ENCODE assay signal across 27 cellular contexts in the genomic region with DNA sequence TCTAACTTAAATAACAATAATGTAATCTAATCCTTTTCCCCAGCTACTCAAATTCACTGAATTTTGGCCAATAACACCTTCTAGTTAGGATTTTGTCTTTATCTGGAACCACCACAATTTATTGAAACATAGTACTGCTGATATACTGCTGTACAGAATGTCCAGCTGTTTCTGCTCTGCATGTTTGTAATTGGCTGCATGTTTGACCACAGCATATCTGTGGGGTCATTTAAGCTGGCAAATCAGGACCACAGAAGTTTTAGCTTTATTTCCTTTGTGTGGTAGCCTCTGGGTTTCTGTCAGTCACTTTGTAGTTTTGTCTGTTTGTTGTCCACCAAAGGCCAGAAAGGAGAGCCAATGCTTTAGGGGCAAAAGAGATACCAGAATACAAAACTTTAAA. TPM values are rescaled to one million over a fixed set of nuclear protein-coding genes. Genes with fewer than 3 reads are reported as not detected.
A peak's percentile ranks its signal among the peaks of the same experiment; 100 is the strongest.
DNase-seq lines count a peak whose midpoint lies in the region; ATAC-seq, FAIRE-seq and TF ChIP-seq lines count a peak whose summit lies in the region.
"Had no signal": no experiment of that assay in that cellular context is flagged by ENCODE, and none has a peak within 500 bp of the region (broad histone marks: within the 10 kb centered on the region; RNA-seq: fewer than 3 reads in every experiment).

No MANE protein-coding gene starts in this region.

- POLR2A ChIA-PET in AG04450 (lab: Yijun Ruan, JAX) (interaction anchor here (0.6 kb wide), 1 partner anchor 410 kb away, joined by 5 read pairs; no protein-coding TSS in a partner anchor), IMR-90 (lab: Charles Lee; ENCODE audit: unreplicated experiment) (no interaction called here), K562 (lab: Yijun Ruan, JAX) (no interaction called here)

- H2BK5ac ChIP-seq in IMR-90 (ENCODE audit: low read depth, low read length, poor library complexity, severe bottlenecking): no peak overlapping the region

- TF ChIP-seq POLR2A in IMR-90 (IDR thresholded peaks at IDR 0.05; ENCODE audit: low read depth, low read length) (no peak), K562 (conservative IDR thresholded peaks at IDR 0.05) (no peak), Peyer's patch (IDR thresholded peaks at IDR 0.05) (no peak)

- H3K4me1 ChIP-seq in IMR-90 (ENCODE audit: control insufficient read depth, insufficient read depth, low read length) (peaks cover 4% of the 10 kb centered on the region), K562 (replicated peaks in 1 of 2; ENCODE audit: control insufficient read depth in 2 of 2, insufficient read depth in 2 of 2, low read length in 2 of 2) (no peaks in the 10 kb centered on the region), Peyer's patch (peaks cover 0 to 10% (median 0%) of the 10 kb centered on the region in 4 donors)
- H3K4me1 ChIP-seq: Caco-2, psoas muscle had no signal

- no peaks in the 10 kb centered on the region for H3K9me3 ChIP-seq in AG04450 (ENCODE audit: control insufficient read depth, insufficient read depth, low read length)
- H3K9me3 ChIP-seq in IMR-90 (ENCODE audit: control insufficient read depth, insufficient read depth, low read length): no peaks in the 10 kb centered on the region
- no peaks in the 10 kb centered on the region for H3K9me3 ChIP-seq in K562 (replicated peaks; ENCODE audit: control insufficient read depth, insufficient read depth, low read depth, low read length)
- H3K9me3 ChIP-seq in Peyer's patch: no peaks in the 10 kb centered on the region
- H3K9me3 ChIP-seq: A549, BLaER1, Caco-2, heart left ventricle, neutrophil, psoas muscle had no signal

- DNase-seq in AG04450 (ENCODE audit: low read depth, low spot score) (peak; percentile 18), IMR-90 (peak; percentile 48), K562 (ENCODE audit: extremely low read depth in 1 of 4, low spot score in 3 of 4) (no peak), iris pigment epithelial cell (ENCODE audit: low read depth) (peak; percentile 54), Peyer's patch (no peak), AG20443 (ENCODE audit: low spot score) (no peak), HTR-8/SVneo (ENCODE audit: insufficient read length, low spot score) (no peak)
- DNase-seq: Caco-2, dermis blood vessel endothelial cell, DMS79 treated with DMSO at 0.1 percent for 48 hours, H7, heart left ventricle, NCI-H1105, NCI-H2029, NCI-H226, psoas muscle, WERI-Rb-1 had no signal

- intact Hi-C loops in IMR-90 (cut with micrococcal nuclease) (no loop called here), K562 (cut with micrococcal nuclease) (no loop called here)

- CTCF ChIA-PET in AG04450 (lab: Charles Lee): interaction anchor here (0.9 to 1.5 kb wide), 4 partner anchors 14 to 473 kb away, joined by 3 to 4 read pairs (median 3); no protein-coding TSS in a partner anchor
- CTCF ChIA-PET in IMR-90 (lab: Yijun Ruan, JAX): no interaction called here
- CTCF ChIA-PET in K562 (lab: Yijun Ruan, JAX; ENCODE audit: low intra/inter-chr PET ratio): no interaction called here

- BruUV-seq in IMR-90 (replicated peaks; lab: Mats Ljungman, UMichigan) (no TSS peak), K562 (replicated peaks; lab: Mats Ljungman, UMichigan) (no TSS peak)

- H2BK20ac ChIP-seq in IMR-90 (ENCODE audit: low read depth, low read length): no peak overlapping the region

- H3K27me3 ChIP-seq in AG04450 (ENCODE audit: control insufficient read depth, insufficient read depth, low read length): no peaks in the 10 kb centered on the region
- H3K27me3 ChIP-seq in IMR-90 (ENCODE audit: control insufficient read depth, insufficient read depth, low read length): no peaks in the 10 kb centered on the region
- no peaks in the 10 kb centered on the region for H3K27me3 ChIP-seq in K562 (ENCODE audit: control insufficient read depth in 2 of 2, insufficient read depth in 2 of 2, low read length in 2 of 2)
- H3K27me3 ChIP-seq in Peyer's patch: no peaks in the 10 kb centered on the region
- H3K27me3 ChIP-seq: BLaER1, cardiac muscle cell, heart left ventricle, neutrophil had no signal

- H4K20me1 ChIP-seq in IMR-90 (ENCODE audit: insufficient read depth, low read length) (0 out of 2 replicates have a peak, but pooled peaks cover 3% of the 10 kb centered on the region), K562 (replicated peaks; ENCODE audit: control insufficient read depth, insufficient read depth, low read length) (0 out of 2 replicates have a peak, but pooled peaks cover 2% of the 10 kb centered on the region)
- H4K20me1 ChIP-seq: BLaER1 had no signal

- H2AK9ac ChIP-seq in IMR-90 (replicated peaks; ENCODE audit: low read depth, low read length, poor library complexity): no peak overlapping the region

- no peak overlapping the region for H4K91ac ChIP-seq in IMR-90 (ENCODE audit: insufficient read depth, low read depth, low read length)

- H3K14ac ChIP-seq in IMR-90 (replicated peaks; ENCODE audit: low read depth, low read length): no peak overlapping the region

- no peak overlapping the region for H3K4ac ChIP-seq in IMR-90 (ENCODE audit: low read depth, low read length)

- H3K9ac ChIP-seq in IMR-90 (ENCODE audit: low read depth, low read length) (no peak overlapping the region), K562 (ENCODE audit: insufficient read depth in 1 of 2, low read depth in 2 of 2, low read length in 2 of 2) (no peak overlapping the region)
- H3K9ac ChIP-seq: BLaER1 had no signal

- no peak for TF ChIP-seq RAD21 in IMR-90 (IDR thresholded peaks at IDR 0.05; ENCODE audit: low read length)
- TF ChIP-seq RAD21 in K562 (CRISPR knock-in tag; conservative IDR thresholded peaks at IDR 0.05 in 1 of 2, IDR thresholded peaks at IDR 0.05 in 1 of 2): no peak

- H3K9me1 ChIP-seq in IMR-90 (ENCODE audit: insufficient read depth, low read length) (0 out of 2 replicates have a peak, but pooled peaks cover 9% of the 10 kb centered on the region), K562 (ENCODE audit: control insufficient read depth, insufficient read depth, low read length) (no peaks in the 10 kb centered on the region)

- no peak overlapping the region for H2BK15ac ChIP-seq in IMR-90 (ENCODE audit: low read depth, low read length)

- H2AK5ac ChIP-seq in IMR-90 (ENCODE audit: low read depth, low read length): no peak overlapping the region

- no peaks in the 10 kb centered on the region for H3K79me2 ChIP-seq in K562 (ENCODE audit: control insufficient read depth, insufficient read depth, low read length)

- dilution Hi-C loops in IMR-90 (cut with HindIII; ENCODE audit: low sequenced_read_pairs, unreplicated experiment): no loop called here

- H2AFZ ChIP-seq in IMR-90 (replicated peaks; ENCODE audit: low read length, poor library complexity): no peak overlapping the region
- H2AFZ ChIP-seq in K562 (ENCODE audit: low read depth, low read length): no peak overlapping the region

- H3K4me2 ChIP-seq in IMR-90 (ENCODE audit: low read depth, low read length): no peak overlapping the region
- no peak overlapping the region for H3K4me2 ChIP-seq in K562 (ENCODE audit: insufficient read depth, low read length)
- H3K4me2 ChIP-seq: A549, BLaER1 had no signal

- H3K27ac ChIP-seq in AG04450 (ENCODE audit: low read depth, low read length) (no peak overlapping the region), IMR-90 (ENCODE audit: insufficient read depth, low read length) (no peak overlapping the region), K562 (ENCODE audit: extremely low read depth, low read depth, low read length) (no peak overlapping the region), Peyer's patch (no peak overlapping the region)
- H3K27ac ChIP-seq: A549, BLaER1, cardiac muscle cell, heart left ventricle, HL-60, neutrophil, psoas muscle, WERI-Rb-1 had no signal

- peaks cover 13% of the 10 kb centered on the region for H3K36me3 ChIP-seq in IMR-90 (ENCODE audit: control insufficient read depth, insufficient read depth, low read length)
- H3K36me3 ChIP-seq in K562 (ENCODE audit: control insufficient read depth, insufficient read depth, low read length): peaks cover 28% of the 10 kb centered on the region; the same call in 2 of the 3 replicates
- H3K36me3 ChIP-seq in Peyer's patch: peaks cover 0 to 12% (median 0%) of the 10 kb centered on the region in 3 donors
- H3K36me3 ChIP-seq: neutrophil had no signal

- H3K56ac ChIP-seq in IMR-90 (ENCODE audit: extremely low read depth, insufficient read depth, low read length): no peak overlapping the region

- no peak overlapping the region for H4K8ac ChIP-seq in IMR-90 (ENCODE audit: low read depth in 2 of 2, low read length in 2 of 2)

- ATAC-seq in IMR-90 (ENCODE audit: low read depth) (peak; percentile 67), K562 (no peak), HG02870 (IDR thresholded peaks at IDR 0.05; ENCODE audit: unreplicated experiment) (no peak)
- ATAC-seq: A549; activated naive CD4-positive, alpha-beta T cell treated with anti-CD3 and anti-CD28 coated beads, Interleukin-2, amount 50 U/mL, for 72 hours; heart left ventricle; psoas muscle had no signal

- H3K4me3 ChIP-seq in AG04450 (ENCODE audit: low read depth, low read length) (no peak overlapping the region), IMR-90 (ENCODE audit: insufficient read depth, low read depth, low read length) (no peak overlapping the region), K562 (no peak overlapping the region), Peyer's patch (no peak overlapping the region)
- H3K4me3 ChIP-seq: A549, BLaER1, cardiac muscle cell, heart left ventricle, psoas muscle had no signal

- no peak overlapping the region for H3K18ac ChIP-seq in IMR-90 (ENCODE audit: low read depth, low read length)

- no peak overlapping the region for H2BK120ac ChIP-seq in IMR-90 (ENCODE audit: low read depth, low read length)

- no peak for TF ChIP-seq EP300 in K562 (IDR thresholded peaks at IDR 0.05; ENCODE audit: low read length)

- in situ Hi-C loops in IMR-90 (cut with MboI; ENCODE audit: low sequenced_read_pairs) (no loop called here), K562 (cut with MboI) (no loop called here)

- FAIRE-seq in K562 (lab: Jason Lieb, UNC): no peak
- FAIRE-seq in HTR-8/SVneo (lab: Jason Lieb, UNC): no peak
- FAIRE-seq: A549, endometrium, GM12892 had no signal

- peaks cover 12 to 13% of the 10 kb centered on the region in 2 experiments; a peak in 2 of 4 replicates for H3K79me1 ChIP-seq in IMR-90 (ENCODE audit: low read depth in 1 of 2, low read length in 2 of 2)

- no peak overlapping the region for H3K23ac ChIP-seq in IMR-90 (ENCODE audit: low read depth, low read length)

- TF ChIP-seq CTCF in AG04450 (IDR thresholded peaks at IDR 0.05; ENCODE audit: low read depth, low read length): no peak
- no peak for TF ChIP-seq CTCF in IMR-90 (conservative IDR thresholded peaks at IDR 0.05; ENCODE audit: low read depth, low read length)
- TF ChIP-seq CTCF in K562 (IDR thresholded peaks at IDR 0.05 in 2 of 3, conservative IDR thresholded peaks at IDR 0.05 in 1 of 3; ENCODE audit: insufficient read depth in 2 of 3, low read depth in 1 of 3, low read length in 3 of 3): no peak
- no peak for TF ChIP-seq CTCF in Peyer's patch (IDR thresholded peaks at IDR 0.05)

- H4K5ac ChIP-seq in IMR-90 (ENCODE audit: low read depth, low read length): no peak overlapping the region

RNA-seq across cellular contexts. Expression of a gene that starts 22.2 kb away (rescaled TPM):
- polyA plus RNA-seq in AG04450 (2011; rRNA removed) (0.32 and 0.58 TPM in 2 replicates), IMR-90 (2012; rRNA removed) (0.59 and 0.68 TPM in 2 replicates), K562 (2011; rRNA removed) (6.2 and 10.5 TPM in 2 replicates), K562 (2014; fragmentation: Illumina TruSeq; extraction: Trizol) (8.1 and 8.9 TPM in 2 replicates), K562 (2014; fragmentation: Nextera tagmentation; extraction: Ambion mirVana) (under 1 TPM; 0.62 to 0.66 TPM), K562 (2014; rRNA removed) (7.9 TPM in 2 replicates)
- 0.30 and 2.2 TPM in 2 replicates for polyA minus RNA-seq in AG04450 (2011; rRNA and poly(A)+ RNA removed)
- total RNA-seq in IMR-90 (2012; rRNA removed) (1.1 and 1.4 TPM in 2 replicates), K562 (2014; rRNA removed) (14.2 and 16.6 TPM in 2 replicates), K562 (2014; rRNA removed; fragmentation: Illumina TruSeq; extraction: Trizol) (5.8 and 7.0 TPM in 2 replicates), K562 (2015; rRNA removed; fragmentation: Illumina TruSeq; extraction: Trizol) (9.8 and 11.5 TPM in 2 replicates), K562 (2021) (12.0 and 12.3 TPM in 2 replicates), Peyer's patch (10 to 100 TPM; 52.8 to 69.3 (median 64.9) TPM)
- 0.60 and 0.84 TPM in 2 replicates for polyA plus RNA-seq in IMR-90 (2012; cell fraction: cytosol; rRNA removed)
- polyA plus RNA-seq in IMR-90 (2012; cell fraction: nucleus; rRNA removed; ENCODE audit: low replicate concordance): 0.57 and 0.62 TPM in 2 replicates
- 9.2 and 21.1 TPM in 2 replicates for total RNA-seq in K562 (2011; cell fraction: chromatin; rRNA removed; ENCODE audit: low replicate concordance)
- total RNA-seq in K562 (2011; cell fraction: nucleolus; rRNA removed): 12.4 and 14.0 TPM in 2 replicates
- 9.8 and 10.8 TPM in 2 replicates for total RNA-seq in K562 (2011; cell fraction: nucleoplasm; rRNA removed)
- 5.7 and 10.3 TPM in 2 replicates for polyA plus RNA-seq in K562 (2011; cell fraction: cytosol; rRNA removed)
- 8.2 and 16.3 TPM in 2 replicates for polyA plus RNA-seq in K562 (2011; cell fraction: nucleus; rRNA removed)
- 8.3 and 12.2 TPM in 2 replicates for polyA plus RNA-seq in K562 (2012)
- 13.4 and 22.4 TPM in 2 replicates for polyA minus RNA-seq in K562 (2011; rRNA and poly(A)+ RNA removed)
- 5.8 and 12.3 TPM in 2 replicates for polyA minus RNA-seq in K562 (2011; cell fraction: cytosol; rRNA and poly(A)+ RNA removed)
- 9.4 and 11.8 TPM in 2 replicates for polyA minus RNA-seq in K562 (2011; cell fraction: nucleus; rRNA and poly(A)+ RNA removed)

RNA-seq across cellular contexts. Expression of a gene that starts 47.8 kb away (rescaled TPM):
- polyA plus RNA-seq in AG04450 (2011; rRNA removed): 0.46 and 1.2 TPM in 2 replicates
- 0.14 and 0.52 TPM in 2 replicates for polyA minus RNA-seq in AG04450 (2011; rRNA and poly(A)+ RNA removed)
- total RNA-seq in IMR-90 (2012; rRNA removed): 0.90 and 1.7 TPM in 2 replicates
- polyA plus RNA-seq in IMR-90 (2012; rRNA removed): 0.40 and 0.50 TPM in 2 replicates
- 0.02 TPM in 1 of 2 replicates, not detected in the other for polyA plus RNA-seq in IMR-90 (2012; cell fraction: cytosol; rRNA removed)
- 0.09 TPM in 1 of 2 replicates, not detected in the other for polyA plus RNA-seq in IMR-90 (2012; cell fraction: nucleus; rRNA removed; ENCODE audit: low replicate concordance)
- not detected in 2 replicates for total RNA-seq in K562 (2011; cell fraction: chromatin; rRNA removed; ENCODE audit: low replicate concordance)
- total RNA-seq in K562 (2011; cell fraction: nucleolus; rRNA removed): not detected in 2 replicates
- total RNA-seq in K562 (2011; cell fraction: nucleoplasm; rRNA removed): not detected in 2 replicates
- not detected in 2 replicates for total RNA-seq in K562 (2014; rRNA removed)
- total RNA-seq in K562 (2014; rRNA removed; fragmentation: Illumina TruSeq; extraction: Trizol): 0.16 TPM in 1 of 2 replicates, not detected in the other
- total RNA-seq in K562 (2015; rRNA removed; fragmentation: Illumina TruSeq; extraction: Trizol): 0.38 TPM in 1 of 2 replicates, not detected in the other
- total RNA-seq in K562 (2021): 0.13 TPM in 2 replicates
- polyA plus RNA-seq in K562 (2011; rRNA removed): 0.06 and 0.08 TPM in 2 replicates
- polyA plus RNA-seq in K562 (2011; cell fraction: cytosol; rRNA removed): not detected in 2 replicates
- not detected in 2 replicates for polyA plus RNA-seq in K562 (2011; cell fraction: nucleus; rRNA removed)
- polyA plus RNA-seq in K562 (2012): 0.10 and 0.22 TPM in 2 replicates
- polyA plus RNA-seq in K562 (2014; fragmentation: Illumina TruSeq; extraction: Trizol): 0.10 TPM in 1 of 2 replicates, not detected in the other
- under 1 TPM; 0.17 to 0.37 TPM for polyA plus RNA-seq in K562 (2014; fragmentation: Nextera tagmentation; extraction: Ambion mirVana)
- 0.20 TPM in 1 of 2 replicates, not detected in the other for polyA plus RNA-seq in K562 (2014; rRNA removed)
- 0.11 TPM in 1 of 2 replicates, not detected in the other for polyA minus RNA-seq in K562 (2011; rRNA and poly(A)+ RNA removed)
- polyA minus RNA-seq in K562 (2011; cell fraction: cytosol; rRNA and poly(A)+ RNA removed): not detected in 2 replicates
- polyA minus RNA-seq in K562 (2011; cell fraction: nucleus; rRNA and poly(A)+ RNA removed): not detected in 2 replicates
- 10 to 100 TPM in 1 of 4 donors, 1 to 10 TPM in 2, not detected in 1; 1.4 to 12.4 (median 5.8) TPM for total RNA-seq in Peyer's patch
- total RNA-seq: Caco-2, cardiac muscle cell, dermis blood vessel endothelial cell, H7 had no signal
- polyA plus RNA-seq: A549 had no signal

RNA-seq across cellular contexts. Expression of a gene that starts 55.4 kb away (rescaled TPM):
- polyA plus RNA-seq in AG04450 (2011; rRNA removed): 0.30 and 0.41 TPM in 2 replicates
- polyA minus RNA-seq in AG04450 (2011; rRNA and poly(A)+ RNA removed): 0.13 TPM in 1 of 2 replicates, not detected in the other
- total RNA-seq in IMR-90 (2012; rRNA removed): under 0.01 TPM in 2 replicates
- polyA plus RNA-seq in IMR-90 (2012; rRNA removed): 0.17 and 0.24 TPM in 2 replicates
- 0.02 and 0.05 TPM in 2 replicates for polyA plus RNA-seq in IMR-90 (2012; cell fraction: cytosol; rRNA removed)
- polyA plus RNA-seq in IMR-90 (2012; cell fraction: nucleus; rRNA removed; ENCODE audit: low replicate concordance): 0.09 TPM in 1 of 2 replicates, not detected in the other
- total RNA-seq in K562 (2011; cell fraction: chromatin; rRNA removed; ENCODE audit: low replicate concordance): 0.37 and 1.3 TPM in 2 replicates
- total RNA-seq in K562 (2011; cell fraction: nucleolus; rRNA removed): 0.33 and 0.39 TPM in 2 replicates
- total RNA-seq in K562 (2011; cell fraction: nucleoplasm; rRNA removed): 0.51 and 1.5 TPM in 2 replicates
- total RNA-seq in K562 (2014; rRNA removed): 0.54 and 0.82 TPM in 2 replicates
- total RNA-seq in K562 (2014; rRNA removed; fragmentation: Illumina TruSeq; extraction: Trizol): 1.9 and 2.1 TPM in 2 replicates
- total RNA-seq in K562 (2015; rRNA removed; fragmentation: Illumina TruSeq; extraction: Trizol): 8.0 TPM in 2 replicates
- 1.7 and 2.0 TPM in 2 replicates for total RNA-seq in K562 (2021)
- polyA plus RNA-seq in K562 (2011; rRNA removed): 2.5 and 3.4 TPM in 2 replicates
- polyA plus RNA-seq in K562 (2011; cell fraction: cytosol; rRNA removed): 0.79 and 2.7 TPM in 2 replicates
- polyA plus RNA-seq in K562 (2011; cell fraction: nucleus; rRNA removed): 0.61 and 1.4 TPM in 2 replicates
- 6.7 and 20.3 TPM in 2 replicates for polyA plus RNA-seq in K562 (2012)
- polyA plus RNA-seq in K562 (2014; fragmentation: Illumina TruSeq; extraction: Trizol): 6.5 and 7.1 TPM in 2 replicates
- 1 to 10 TPM; 1.7 to 2.9 TPM for polyA plus RNA-seq in K562 (2014; fragmentation: Nextera tagmentation; extraction: Ambion mirVana)
- 2.5 and 3.9 TPM in 2 replicates for polyA plus RNA-seq in K562 (2014; rRNA removed)
- 0.91 and 1.6 TPM in 2 replicates for polyA minus RNA-seq in K562 (2011; rRNA and poly(A)+ RNA removed)
- not detected in 2 replicates for polyA minus RNA-seq in K562 (2011; cell fraction: cytosol; rRNA and poly(A)+ RNA removed)
- polyA minus RNA-seq in K562 (2011; cell fraction: nucleus; rRNA and poly(A)+ RNA removed): 0.27 and 0.44 TPM in 2 replicates
- 10 to 100 TPM in 2 of 4 donors, 1 to 10 TPM in 2; 5.6 to 70.1 (median 8.7) TPM for total RNA-seq in Peyer's patch
- total RNA-seq: Caco-2, cardiac muscle cell, H7, lung microvascular endothelial cell had no signal

Comparison
In these comparisons a context has a peak if more than half of its experiments do, and no peak if none do; other contexts are left out.
1. DNase-seq: peak in AG04450 (single experiment), IMR-90 (single experiment) and iris pigment epithelial cell (single experiment); none in K562 (0 of 4), Peyer's patch (0 of 3), AG20443 (single experiment) and HTR-8/SVneo (single experiment).